31 cellular contexts compared by ENCODE assay signal in the genomic region with DNA sequence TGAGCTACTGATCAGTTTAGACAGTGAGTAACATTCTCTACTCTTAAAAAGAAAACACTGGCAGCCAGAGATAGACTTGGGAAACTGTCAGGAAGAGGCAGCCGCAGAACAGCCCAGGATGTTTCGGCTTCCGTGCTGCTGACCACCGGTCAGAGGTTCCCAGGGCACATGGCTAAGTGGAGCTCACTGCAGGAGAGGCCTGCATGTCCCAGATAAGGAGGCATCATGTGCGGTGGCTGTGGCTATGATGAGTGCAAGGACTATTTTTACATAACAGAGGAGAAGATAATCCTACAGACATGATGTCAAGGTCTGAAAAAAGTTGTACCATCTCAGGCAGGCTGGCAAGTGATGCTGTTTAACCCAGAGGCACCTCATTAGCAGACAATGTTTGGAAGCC.
DNase-seq lines count a peak whose midpoint lies in the region; ATAC-seq, FAIRE-seq and TF ChIP-seq lines count a peak whose summit lies in the region.
"Had no signal": no experiment of that assay in that cellular context is flagged by ENCODE, and none has a peak within 500 bp of the region (broad histone marks: within the 10 kb centered on the region; RNA-seq: fewer than 3 reads in every experiment).

No MANE protein-coding gene starts in this region.

- in situ Hi-C loops in K562 (cut with MboI), result no loop called here

- ATAC-seq in K562, result peak; percentile 97
- ATAC-seq: body of pancreas; left lung; natural killer cell; stimulated activated naive CD8-positive, alpha-beta T cell treated with anti-CD3 and anti-CD28 coated beads, Interleukin-15, Interleukin-2, amounts not matched to agents 100 U/mL and 50 U/mL, for 24 hours; T-cell; upper lobe of right lung had no signal

- no peak for TF ChIP-seq POLR2A in K562 (conservative IDR thresholded peaks at IDR 0.05)

- no peak overlapping the region for H3K4me3 Mint-ChIP-seq in nephron progenitor cell
- H3K4me3 Mint-ChIP-seq: activated CD4-positive, alpha-beta memory T cell treated with anti-CD3 and anti-CD28 coated beads for 36 hours; CD4-positive, CD25-positive, alpha-beta regulatory T cell; endodermal cell; natural killer cell; T-cell had no signal

- no peak overlapping the region for H2AFZ ChIP-seq in K562 (ENCODE audit: low read depth, low read length)
- H2AFZ ChIP-seq: GM23248 had no signal

- TF ChIP-seq EP300 in K562 (IDR thresholded peaks at IDR 0.05; ENCODE audit: low read length), result peak; percentile 68

- no peak for TF ChIP-seq CTCF in K562 (IDR thresholded peaks at IDR 0.05 in 2 of 3, conservative IDR thresholded peaks at IDR 0.05 in 1 of 3; ENCODE audit: insufficient read depth in 2 of 3, low read depth in 1 of 3, low read length in 3 of 3)
- TF ChIP-seq CTCF in left ventricle myocardium inferior (IDR thresholded peaks at IDR 0.05; ENCODE audit: borderline replicate concordance), result no peak
- no peak for TF ChIP-seq CTCF in nephron progenitor cell (IDR thresholded peaks at IDR 0.05)

- H3K27me3 Mint-ChIP-seq in nephron progenitor cell (ENCODE audit: low read depth, poor library complexity), result peaks cover 3% of the 10 kb centered on the region
- H3K27me3 Mint-ChIP-seq: activated CD4-positive, alpha-beta memory T cell treated with anti-CD3 and anti-CD28 coated beads for 36 hours; CD4-positive, CD25-positive, alpha-beta regulatory T cell had no signal

- CTCF ChIA-PET in K562 (lab: Yijun Ruan, JAX; ENCODE audit: low intra/inter-chr PET ratio), result no interaction called here

- no peaks in the 10 kb centered on the region for H3K27me3 ChIP-seq in BLaER1 treated with 17β-estradiol and CSF1 and Interleukin-3, amounts not matched to agents 10 nM and 100 nM
- H3K27me3 ChIP-seq in K562 (ENCODE audit: control insufficient read depth in 2 of 2, insufficient read depth in 2 of 2, low read length in 2 of 2) (no peaks in the 10 kb centered on the region), left ventricle myocardium inferior (ENCODE audit: low read depth) (no peaks in the 10 kb centered on the region)
- H3K27me3 ChIP-seq: body of pancreas, left lung, SJSA1, upper lobe of right lung had no signal

- H3K4me1 Mint-ChIP-seq in nephron progenitor cell, result peaks cover 17% of the 10 kb centered on the region
- H3K4me1 Mint-ChIP-seq: CD4-positive, CD25-positive, alpha-beta regulatory T cell; natural killer cell; T-cell had no signal

- no peaks in the 10 kb centered on the region for H3K36me3 ChIP-seq in BLaER1 treated with 17β-estradiol and CSF1 and Interleukin-3, amounts not matched to agents 10 nM and 100 nM
- H3K36me3 ChIP-seq in K562 (ENCODE audit: control insufficient read depth, insufficient read depth, low read length), result no peaks in the 10 kb centered on the region
- H3K36me3 ChIP-seq in left ventricle myocardium inferior, result no peaks in the 10 kb centered on the region
- H3K36me3 ChIP-seq: left lung, SJSA1, upper lobe of right lung had no signal

- TF ChIP-seq RAD21 in K562 (CRISPR knock-in tag; conservative IDR thresholded peaks at IDR 0.05 in 1 of 2, IDR thresholded peaks at IDR 0.05 in 1 of 2), result no peak

- H3K4me2 ChIP-seq in BLaER1 treated with 17β-estradiol and CSF1 and Interleukin-3, amounts not matched to agents 10 nM and 100 nM, result peak overlapping the region in 6 of 11 experiments; percentile 1 to 35 (median 18); a peak in 5 of 22 replicates
- H3K4me2 ChIP-seq in K562 (ENCODE audit: insufficient read depth, low read length), result no peak overlapping the region

- BruUV-seq in K562 (replicated peaks; lab: Mats Ljungman, UMichigan), result no TSS peak

- no peaks in the 10 kb centered on the region for H3K79me2 ChIP-seq in K562 (ENCODE audit: control insufficient read depth, insufficient read depth, low read length)

- H3K4me1 ChIP-seq in BLaER1 treated with 17β-estradiol and CSF1 and Interleukin-3, amounts not matched to agents 10 nM and 100 nM, result peaks cover 0 to 9% (median 4%) of the 10 kb centered on the region in 10 experiments; a peak in 6 of 20 replicates
- peaks cover 0 to 15% of the 10 kb centered on the region in 2 experiments; a peak in 3 of 5 replicates for H3K4me1 ChIP-seq in K562 (replicated peaks in 1 of 2; ENCODE audit: control insufficient read depth in 2 of 2, insufficient read depth in 2 of 2, low read length in 2 of 2)
- H3K4me1 ChIP-seq in left ventricle myocardium inferior, result peaks cover 23% of the 10 kb centered on the region
- H3K4me1 ChIP-seq: left lung, SJSA1, upper lobe of right lung had no signal

- intact Hi-C loops in K562 (cut with micrococcal nuclease), result no loop called here
- intact Hi-C loops in left ventricle myocardium inferior (cut with micrococcal nuclease), result no loop called here

- peaks cover 10% of the 10 kb centered on the region for H3K36me3 Mint-ChIP-seq in nephron progenitor cell (ENCODE audit: low read depth)
- H3K36me3 Mint-ChIP-seq: activated CD4-positive, alpha-beta memory T cell treated with anti-CD3 and anti-CD28 coated beads for 36 hours; CD4-positive, CD25-positive, alpha-beta regulatory T cell; natural killer cell; T-cell had no signal

- peaks cover 12% of the 10 kb centered on the region for H3K9me3 Mint-ChIP-seq in nephron progenitor cell

- peak; percentile 90 for FAIRE-seq in K562 (lab: Jason Lieb, UNC)
- no peak for FAIRE-seq in urothelium cell line (lab: Jason Lieb, UNC)
- FAIRE-seq: frontal cortex, GM18507 had no signal

- WGBS in K562 (ENCODE audit: insufficient coverage, low coverage, missing lambda C conversion rate), result 0% methylated on average over 5 of the region's 5 CpGs

- H3K27ac Mint-ChIP-seq in nephron progenitor cell, result peak overlapping the region; percentile 13
- H3K27ac Mint-ChIP-seq: activated CD4-positive, alpha-beta memory T cell treated with anti-CD3 and anti-CD28 coated beads for 36 hours; CD4-positive, CD25-positive, alpha-beta regulatory T cell; endodermal cell; natural killer cell; T-cell had no signal

- no peaks in the 10 kb centered on the region for H3K9me1 ChIP-seq in K562 (ENCODE audit: control insufficient read depth, insufficient read depth, low read length)

- H3K4me3 ChIP-seq in BLaER1 treated with 17β-estradiol and CSF1 and Interleukin-3, amounts not matched to agents 10 nM and 100 nM, result no peak overlapping the region
- H3K4me3 ChIP-seq in K562 (no peak overlapping the region), left ventricle myocardium inferior (no peak overlapping the region)
- H3K4me3 ChIP-seq: body of pancreas, GM23248, left lung, SJSA1, upper lobe of right lung had no signal

- H4K20me1 ChIP-seq in BLaER1 treated with 17β-estradiol and CSF1 and Interleukin-3, amounts not matched to agents 10 nM and 100 nM, result no peaks in the 10 kb centered on the region
- H4K20me1 ChIP-seq in K562 (replicated peaks; ENCODE audit: control insufficient read depth, insufficient read depth, low read length), result no peaks in the 10 kb centered on the region

- no peak overlapping the region for H3K27ac ChIP-seq in BLaER1 treated with 17β-estradiol and CSF1 and Interleukin-3, amounts not matched to agents 10 nM and 100 nM
- H3K27ac ChIP-seq in K562 (ENCODE audit: extremely low read depth, low read depth, low read length) (no peak overlapping the region), left ventricle myocardium inferior (replicated peaks) (peak overlapping the region; percentile 82)
- H3K27ac ChIP-seq: body of pancreas, GM23248, left lung, SJSA1, upper lobe of right lung had no signal

- POLR2A ChIA-PET in K562 (lab: Yijun Ruan, JAX), result no interaction called here

- H3K9ac ChIP-seq in BLaER1 treated with 17β-estradiol and CSF1 and Interleukin-3, amounts not matched to agents 10 nM and 100 nM, result no peak overlapping the region
- no peak overlapping the region for H3K9ac ChIP-seq in K562 (ENCODE audit: insufficient read depth in 1 of 2, low read depth in 2 of 2, low read length in 2 of 2)
- H3K9ac ChIP-seq: GM23248 had no signal

- DNase-seq in K562 (ENCODE audit: extremely low read depth in 1 of 4, low spot score in 3 of 4) (peak; percentile 39 to 86 (median 66)), left ventricle myocardium inferior (peak; percentile 70), nephron progenitor cell (no peak), middle frontal gyrus (ENCODE audit: extremely low spot score, low spot score) (no peak), OCI-M2 (lab: John Stamatoyannopoulos, UW; ENCODE audit: unreplicated experiment) (no peak), medulla oblongata (ENCODE audit: extremely low spot score) (no peak), urothelium cell line (ENCODE audit: low spot score) (no peak)
- DNase-seq: activated CD4-positive, alpha-beta memory T cell treated with anti-CD3 and anti-CD28 coated beads for 36 hours; activated CD4-positive, alpha-beta T cell treated with anti-CD3 and anti-CD28 coated beads for 1 hour; activated CD8-positive, alpha-beta memory T cell treated with anti-CD3 and anti-CD28 coated beads, Interleukin-2, amount 50 U/mL, for 4 hours; activated naive CD4-positive, alpha-beta T cell treated with anti-CD3 and anti-CD28 coated beads, Interleukin-2, amount 50 U/mL, for 16 hours; body of pancreas; CD4-positive, CD25-positive, alpha-beta regulatory T cell; cerebellar nuclear complex; dermis blood vessel endothelial cell; endodermal cell; GM23248; IMR-90; left lung; midbrain; MV-4-11; natural killer cell; NCI-H2107; stimulated activated CD4-positive, alpha-beta T cell treated with anti-CD3 and anti-CD28 coated beads, Interleukin-1b, Interleukin-23, amount 100 ng/mL, for 48 hours; stimulated activated naive CD8-positive, alpha-beta T cell treated with anti-CD3 and anti-CD28 coated beads, Interleukin-15, Interleukin-2, amounts not matched to agents 100 U/mL and 50 U/mL, for 24 hours; T-cell; upper lobe of right lung had no signal

- H3K9me3 ChIP-seq in BLaER1 treated with 17β-estradiol and CSF1 and Interleukin-3, amounts not matched to agents 10 nM and 100 nM (replicated peaks in 1 of 11), result peaks cover 6 to 11% (median 9%) of the 10 kb centered on the region in 11 experiments; a peak in 16 of 22 replicates
- H3K9me3 ChIP-seq in K562 (replicated peaks; ENCODE audit: control insufficient read depth, insufficient read depth, low read depth, low read length) (no peaks in the 10 kb centered on the region), left ventricle myocardium inferior (replicated peaks) (no peaks in the 10 kb centered on the region)
- H3K9me3 ChIP-seq: body of pancreas, left lung, SJSA1, upper lobe of right lung had no signal

TF ChIP-seq in K562, 482 proteins besides CTCF, POLR2A, EP300 and RAD21 (continues in another document):
- TF ChIP-seq GABPB2 (CRISPR knock-in tag; conservative IDR thresholded peaks at IDR 0.05) (no peak), HNRNPUL1 (IDR thresholded peaks at IDR 0.05; ENCODE audit: low read length) (no peak)
- TF ChIP-seq, protein P1, sequence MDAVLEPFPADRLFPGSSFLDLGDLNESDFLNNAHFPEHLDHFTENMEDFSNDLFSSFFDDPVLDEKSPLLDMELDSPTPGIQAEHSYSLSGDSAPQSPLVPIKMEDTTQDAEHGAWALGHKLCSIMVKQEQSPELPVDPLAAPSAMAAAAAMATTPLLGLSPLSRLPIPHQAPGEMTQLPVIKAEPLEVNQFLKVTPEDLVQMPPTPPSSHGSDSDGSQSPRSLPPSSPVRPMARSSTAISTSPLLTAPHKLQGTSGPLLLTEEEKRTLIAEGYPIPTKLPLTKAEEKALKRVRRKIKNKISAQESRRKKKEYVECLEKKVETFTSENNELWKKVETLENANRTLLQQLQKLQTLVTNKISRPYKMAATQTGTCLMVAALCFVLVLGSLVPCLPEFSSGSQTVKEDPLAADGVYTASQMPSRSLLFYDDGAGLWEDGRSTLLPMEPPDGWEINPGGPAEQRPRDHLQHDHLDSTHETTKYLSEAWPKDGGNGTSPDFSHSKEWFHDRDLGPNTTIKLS (IDR thresholded peaks at IDR 0.05; ENCODE audit: borderline replicate concordance, low read depth), result no peak

Comparison
In these comparisons a context has a peak if more than half of its experiments do, and no peak if none do; other contexts are left out.
1. DNase-seq: peak in K562 (4 of 4) and left ventricle myocardium inferior (single experiment); none in nephron progenitor cell (single experiment), middle frontal gyrus (single experiment), OCI-M2 (single experiment), medulla oblongata (single experiment) and urothelium cell line (single experiment).